ENCODE assay signal across 20 cellular contexts in the genomic region with DNA sequence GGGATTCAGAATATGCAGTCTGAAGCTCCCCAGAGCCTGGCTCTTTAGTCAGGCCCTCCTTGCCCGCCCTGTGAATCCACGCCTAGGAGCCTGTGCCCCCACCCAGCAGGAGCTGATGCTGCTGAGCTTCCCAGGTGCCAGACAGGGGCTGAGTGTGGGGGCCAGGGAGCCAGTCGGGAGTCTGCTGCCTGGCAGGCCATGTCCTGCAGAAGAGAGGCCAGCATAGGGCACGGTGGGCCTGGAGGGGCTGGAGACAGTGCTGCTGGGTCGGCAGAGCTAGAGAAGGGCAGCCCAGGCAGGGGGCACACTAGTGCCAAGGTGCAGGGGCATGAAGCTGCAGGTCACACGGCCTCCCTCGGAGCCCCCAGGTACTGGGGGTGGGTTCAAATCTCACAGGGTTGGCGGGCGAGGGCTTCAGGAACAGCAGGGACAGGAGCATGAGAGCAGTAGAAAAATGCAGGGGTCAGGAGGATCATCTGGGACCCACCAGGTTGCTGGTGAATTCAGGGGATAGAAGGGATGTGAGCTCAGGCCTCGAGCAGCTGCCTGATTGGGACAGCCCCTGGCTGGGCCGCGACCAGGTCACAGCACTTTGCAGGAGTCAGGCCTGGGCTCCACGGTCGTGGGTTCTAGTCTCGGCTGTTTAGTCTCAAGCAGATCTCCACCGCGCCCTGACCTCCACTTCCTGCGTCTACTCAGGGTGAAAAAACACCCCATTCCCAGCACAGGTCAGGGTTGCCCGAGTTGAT. TPM values are rescaled to one million over a fixed set of nuclear protein-coding genes. Genes with fewer than 3 reads are reported as not detected.
"Had no signal": no experiment of that assay in that cellular context is flagged by ENCODE, and none has a peak within 500 bp of the region (broad histone marks: within the 10 kb centered on the region; RNA-seq: fewer than 3 reads in every experiment).

No MANE protein-coding gene starts in this region.

- H3K4me3 Mint-ChIP-seq: activated T-cell treated with anti-CD3 and anti-CD28 coated beads, Interleukin-2, amount 50 U/mL, for 4 hours; nephron; stimulated activated naive CD8-positive, alpha-beta T cell treated with anti-CD3 and anti-CD28 coated beads, Interleukin-15, amount 100 ng/mL, for 72 hours; T-helper 17 cell had no signal

- H3K9me3 Mint-ChIP-seq: activated T-cell treated with anti-CD3 and anti-CD28 coated beads, Interleukin-2, amount 50 U/mL, for 4 hours; nephron; stimulated activated naive CD8-positive, alpha-beta T cell treated with anti-CD3 and anti-CD28 coated beads, Interleukin-15, amount 100 ng/mL, for 72 hours had no signal

- H3K4me1 Mint-ChIP-seq: stimulated activated naive CD8-positive, alpha-beta T cell treated with anti-CD3 and anti-CD28 coated beads, Interleukin-15, amount 100 ng/mL, for 72 hours; T-helper 17 cell had no signal

- H3K9me3 ChIP-seq: esophagus squamous epithelium had no signal

- H3K36me3 ChIP-seq: esophagus squamous epithelium had no signal

- H3K27ac ChIP-seq: esophagus squamous epithelium, VCaP had no signal

- DNase-seq: activated CD4-positive, alpha-beta T cell treated with anti-CD3 and anti-CD28 coated beads, Interleukin-2, amount 50 U/mL, for 1 hour; activated CD4-positive, CD25-positive, alpha-beta regulatory T cell treated with anti-CD3 and anti-CD28 coated beads, Interleukin-2, amount 50 U/mL, for 72 hours; activated CD8-positive, alpha-beta memory T cell treated with anti-CD3 and anti-CD28 coated beads, Interleukin-2, amount 50 U/mL, for 4 hours; activated effector memory CD4-positive, alpha-beta T cell treated with Interleukin-2 at 50 U/mL for 16 hours; activated naive CD4-positive, alpha-beta T cell treated with anti-CD3 and anti-CD28 coated beads, Interleukin-2, amount 50 U/mL, for 16 hours; activated T-cell treated with anti-CD3 and anti-CD28 coated beads, Interleukin-2, amount 50 U/mL, for 4 hours; dermis blood vessel endothelial cell; effector memory CD4-positive, alpha-beta T cell; esophagus squamous epithelium; midbrain; occipital lobe; stimulated activated naive CD8-positive, alpha-beta T cell treated with anti-CD3 and anti-CD28 coated beads, Interleukin-15, amount 100 ng/mL, for 72 hours; T-helper 17 cell; trophoblast cell had no signal

- H3K4me3 ChIP-seq: esophagus squamous epithelium, lung had no signal

- ATAC-seq: activated T-cell treated with anti-CD3 and anti-CD28 coated beads, Interleukin-2, amount 50 U/mL, for 4 hours; left colon; stimulated activated naive CD8-positive, alpha-beta T cell treated with anti-CD3 and anti-CD28 coated beads, Interleukin-15, amount 100 ng/mL, for 72 hours; T-helper 17 cell had no signal

- H3K27ac Mint-ChIP-seq: nephron; stimulated activated naive CD8-positive, alpha-beta T cell treated with anti-CD3 and anti-CD28 coated beads, Interleukin-15, amount 100 ng/mL, for 72 hours; T-helper 17 cell had no signal

RNA-seq across cellular contexts. Expression of a gene that starts 13.1 kb away (rescaled TPM):
- total RNA-seq: bronchial epithelial cell had no signal

RNA-seq across cellular contexts. Expression of a gene that starts 50.4 kb away (rescaled TPM):
- total RNA-seq: activated T-cell treated with anti-CD3 and anti-CD28 coated beads, Interleukin-2, amount 50 U/mL, for 4 hours; T-helper 17 cell; temporal lobe had no signal
